In genomic region chr14:90368946-90369721, GRCh38 we compare ENCODE assay signal across 9 cellular contexts. TPM values are rescaled to one million over a fixed set of nuclear protein-coding genes. Genes with fewer than 3 reads are reported as not detected.
A peak's percentile ranks its signal among the peaks of the same experiment; 100 is the strongest.
DNase-seq lines count a peak whose midpoint lies in the region; ATAC-seq, FAIRE-seq and TF ChIP-seq lines count a peak whose summit lies in the region.
"Had no signal": no experiment of that assay in that cellular context is flagged by ENCODE, and none has a peak within 500 bp of the region (broad histone marks: within the 10 kb centered on the region; RNA-seq: fewer than 3 reads in every experiment).

No MANE protein-coding gene starts in this region.

- no peak overlapping the region for H3K27ac Mint-ChIP-seq in activated naive CD4-positive, alpha-beta T cell treated with anti-CD3 and anti-CD28 coated beads, Interleukin-2, amount 50 U/mL, for 72 hours
- no peak overlapping the region for H3K27ac Mint-ChIP-seq in activated naive CD4-positive, alpha-beta T cell treated with anti-CD3 and anti-CD28 coated beads, Interleukin-2, amount 10 ng/mL, durations not matched to agents 7 days and 5 days
- H3K27ac Mint-ChIP-seq in stimulated activated effector memory CD8-positive, alpha-beta T cell treated with anti-CD3 and anti-CD28 coated beads, Interleukin-12 subunit alpha, Interleukin-12 subunit beta, amount 100 ng/mL, for 72 hours: no peak overlapping the region

- peak; percentile 36 to 61 for ATAC-seq in activated naive CD4-positive, alpha-beta T cell treated with anti-CD3 and anti-CD28 coated beads, Interleukin-2, amount 50 U/mL, for 72 hours
- peak; percentile 67 for ATAC-seq in stimulated activated effector memory CD8-positive, alpha-beta T cell treated with anti-CD3 and anti-CD28 coated beads, Interleukin-12 subunit alpha, Interleukin-12 subunit beta, amount 100 ng/mL, for 72 hours
- no peak for ATAC-seq in HG02884 (IDR thresholded peaks at IDR 0.05; ENCODE audit: unreplicated experiment)
- no peak for ATAC-seq in GM19035 (IDR thresholded peaks at IDR 0.05; ENCODE audit: unreplicated experiment)
- no peak for ATAC-seq in GM19467 (IDR thresholded peaks at IDR 0.05; ENCODE audit: unreplicated experiment)

- no peak for TF ChIP-seq CTCF in foreskin fibroblast (IDR thresholded peaks at IDR 0.05; ENCODE audit: low read depth, low read length)

- CTCF ChIA-PET in activated naive CD4-positive, alpha-beta T cell treated with anti-CD3 and anti-CD28 coated beads, Interleukin-2, amount 10 ng/mL, durations not matched to agents 7 days and 5 days (lab: Charles Lee): interaction anchor here (0.7 to 1.2 kb wide), 3 partner anchors 30 to 328 kb away, joined by 3 read pairs; no protein-coding TSS in a partner anchor

- no peaks in the 10 kb centered on the region for H3K36me3 Mint-ChIP-seq in activated naive CD4-positive, alpha-beta T cell treated with anti-CD3 and anti-CD28 coated beads, Interleukin-2, amount 50 U/mL, for 72 hours
- H3K36me3 Mint-ChIP-seq in activated naive CD4-positive, alpha-beta T cell treated with anti-CD3 and anti-CD28 coated beads, Interleukin-2, amount 10 ng/mL, durations not matched to agents 7 days and 5 days: no peaks in the 10 kb centered on the region
- no peaks in the 10 kb centered on the region for H3K36me3 Mint-ChIP-seq in stimulated activated effector memory CD8-positive, alpha-beta T cell treated with anti-CD3 and anti-CD28 coated beads, Interleukin-12 subunit alpha, Interleukin-12 subunit beta, amount 100 ng/mL, for 72 hours

- H3K27me3 Mint-ChIP-seq in activated naive CD4-positive, alpha-beta T cell treated with anti-CD3 and anti-CD28 coated beads, Interleukin-2, amount 10 ng/mL, durations not matched to agents 7 days and 5 days: peaks cover 6% of the 10 kb centered on the region

- no peaks in the 10 kb centered on the region for H3K9me3 Mint-ChIP-seq in activated naive CD4-positive, alpha-beta T cell treated with anti-CD3 and anti-CD28 coated beads, Interleukin-2, amount 50 U/mL, for 72 hours
- H3K9me3 Mint-ChIP-seq in activated naive CD4-positive, alpha-beta T cell treated with anti-CD3 and anti-CD28 coated beads, Interleukin-2, amount 10 ng/mL, durations not matched to agents 7 days and 5 days: no peaks in the 10 kb centered on the region
- H3K9me3 Mint-ChIP-seq in stimulated activated effector memory CD8-positive, alpha-beta T cell treated with anti-CD3 and anti-CD28 coated beads, Interleukin-12 subunit alpha, Interleukin-12 subunit beta, amount 100 ng/mL, for 72 hours: no peaks in the 10 kb centered on the region

- H3K4me3 Mint-ChIP-seq in activated naive CD4-positive, alpha-beta T cell treated with anti-CD3 and anti-CD28 coated beads, Interleukin-2, amount 10 ng/mL, durations not matched to agents 7 days and 5 days: no peak overlapping the region
- no peak overlapping the region for H3K4me3 Mint-ChIP-seq in stimulated activated effector memory CD8-positive, alpha-beta T cell treated with anti-CD3 and anti-CD28 coated beads, Interleukin-12 subunit alpha, Interleukin-12 subunit beta, amount 100 ng/mL, for 72 hours

- H3K4me1 Mint-ChIP-seq in activated naive CD4-positive, alpha-beta T cell treated with anti-CD3 and anti-CD28 coated beads, Interleukin-2, amount 10 ng/mL, durations not matched to agents 7 days and 5 days: no peaks in the 10 kb centered on the region
- H3K4me1 Mint-ChIP-seq in stimulated activated effector memory CD8-positive, alpha-beta T cell treated with anti-CD3 and anti-CD28 coated beads, Interleukin-12 subunit alpha, Interleukin-12 subunit beta, amount 100 ng/mL, for 72 hours: no peaks in the 10 kb centered on the region

- FAIRE-seq in RCC 7860 (lab: Jason Lieb, UNC): no peak

- no peak overlapping the region for H3K4me3 ChIP-seq in foreskin fibroblast (ENCODE audit: low read depth in 1 of 2, low read length in 2 of 2)
- H3K4me3 ChIP-seq: adrenal gland had no signal

- DNase-seq in activated naive CD4-positive, alpha-beta T cell treated with anti-CD3 and anti-CD28 coated beads, Interleukin-2, amount 50 U/mL, for 72 hours (ENCODE audit: low spot score in 2 of 2): no peak
- no peak for DNase-seq in activated naive CD4-positive, alpha-beta T cell treated with anti-CD3 and anti-CD28 coated beads, Interleukin-2, amount 10 ng/mL, durations not matched to agents 7 days and 5 days
- DNase-seq in RCC 7860 (ENCODE audit: low spot score): peak; percentile 14
- peak; percentile 50 to 77 for DNase-seq in foreskin fibroblast
- DNase-seq in stimulated activated effector memory CD8-positive, alpha-beta T cell treated with anti-CD3 and anti-CD28 coated beads, Interleukin-12 subunit alpha, Interleukin-12 subunit beta, amount 100 ng/mL, for 72 hours (ENCODE audit: low spot score in 2 of 2): no peak
- DNase-seq: adrenal gland had no signal

RNA-seq across cellular contexts. Expression of gene CALM1, which starts 27.7 kb away (rescaled TPM):
- total RNA-seq in activated naive CD4-positive, alpha-beta T cell treated with anti-CD3 and anti-CD28 coated beads, Interleukin-2, amount 50 U/mL, for 72 hours: 100 to 1,000 TPM; 354 to 402 TPM

RNA-seq across cellular contexts. Expression of gene NRDE2, which starts 37.4 kb away (rescaled TPM):
- total RNA-seq in activated naive CD4-positive, alpha-beta T cell treated with anti-CD3 and anti-CD28 coated beads, Interleukin-2, amount 50 U/mL, for 72 hours: 10 to 100 TPM; 21.1 to 34.6 TPM

Comparison
In these comparisons a context has a peak if more than half of its experiments do, and no peak if none do; other contexts are left out.
1. ATAC-seq: peak in activated naive CD4-positive, alpha-beta T cell treated with anti-CD3 and anti-CD28 coated beads, Interleukin-2, amount 50 U/mL, for 72 hours (2 of 2) and stimulated activated effector memory CD8-positive, alpha-beta T cell treated with anti-CD3 and anti-CD28 coated beads, Interleukin-12 subunit alpha, Interleukin-12 subunit beta, amount 100 ng/mL, for 72 hours (single experiment); none in HG02884 (single experiment), GM19035 (single experiment) and GM19467 (single experiment).
2. DNase-seq: peak in RCC 7860 (single experiment) and foreskin fibroblast (2 of 2); none in activated naive CD4-positive, alpha-beta T cell treated with anti-CD3 and anti-CD28 coated beads, Interleukin-2, amount 50 U/mL, for 72 hours (0 of 2), activated naive CD4-positive, alpha-beta T cell treated with anti-CD3 and anti-CD28 coated beads, Interleukin-2, amount 10 ng/mL, durations not matched to agents 7 days and 5 days (single experiment) and stimulated activated effector memory CD8-positive, alpha-beta T cell treated with anti-CD3 and anti-CD28 coated beads, Interleukin-12 subunit alpha, Interleukin-12 subunit beta, amount 100 ng/mL, for 72 hours (0 of 2).